In the genomic region with DNA sequence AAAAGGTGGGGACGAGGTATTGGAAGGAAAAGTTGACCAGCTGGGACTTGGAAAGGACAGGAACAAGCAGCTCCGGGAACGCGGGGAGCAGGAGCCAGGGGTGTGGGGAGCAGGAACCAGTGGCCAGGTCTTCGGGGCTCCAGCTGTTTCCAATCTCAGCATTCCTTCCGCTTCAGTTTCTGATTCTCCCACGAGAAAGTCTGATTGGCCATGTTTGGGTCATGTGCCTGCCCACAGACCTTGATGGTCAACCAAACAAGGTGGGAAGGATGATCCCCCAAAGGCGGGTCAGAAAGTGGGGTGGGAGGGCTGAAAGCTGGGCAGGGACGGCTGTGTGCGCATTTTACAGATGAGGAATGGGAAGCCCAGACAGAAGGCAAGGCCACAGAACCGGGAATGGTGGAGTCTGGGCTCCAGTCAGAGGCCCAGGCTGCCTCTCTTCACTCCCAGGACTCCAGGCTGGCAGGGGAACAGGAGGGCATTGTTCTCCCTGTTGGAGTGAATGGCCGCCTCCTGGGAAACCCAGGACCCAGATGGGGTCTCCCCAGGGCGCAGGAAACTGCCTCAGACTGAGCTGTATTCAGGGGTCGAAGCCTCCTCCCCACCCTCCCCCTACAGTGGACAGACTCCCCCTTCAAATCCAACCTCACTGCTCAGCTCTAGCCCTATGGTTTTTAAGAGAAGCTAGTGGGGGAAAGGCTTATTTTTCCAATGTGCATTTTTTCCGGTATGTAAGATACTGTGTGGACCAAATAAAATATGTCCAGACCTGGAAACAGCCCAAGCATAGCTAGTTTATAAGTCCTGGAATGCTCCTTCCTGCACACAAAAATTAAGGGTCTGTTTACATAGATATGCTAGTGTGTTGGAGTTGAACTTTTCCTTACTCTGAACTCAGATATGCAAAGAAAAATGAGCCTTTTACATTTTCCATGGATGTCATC, we compare ENCODE assay signal across 12 cellular contexts. TPM values are rescaled to one million over a fixed set of nuclear protein-coding genes. Genes with fewer than 3 reads are reported as not detected.
DNase-seq lines count a peak whose midpoint lies in the region; ATAC-seq, FAIRE-seq and TF ChIP-seq lines count a peak whose summit lies in the region.
"Had no signal": no experiment of that assay in that cellular context is flagged by ENCODE, and none has a peak within 500 bp of the region (broad histone marks: within the 10 kb centered on the region; RNA-seq: fewer than 3 reads in every experiment).

No MANE protein-coding gene starts in this region.

- H3K14ac ChIP-seq in H1 (ENCODE audit: insufficient read length), result no peak overlapping the region

- no peak overlapping the region; the same call in 1 of the 2 replicates for H2BK5ac ChIP-seq in H1 (ENCODE audit: low read depth, low read length)

- H3K4me2 ChIP-seq in H1 (ENCODE audit: insufficient read depth in 1 of 2, low read depth in 2 of 2, low read length in 2 of 2), result no peak overlapping the region

- H2AK5ac ChIP-seq in H1 (ENCODE audit: low read depth, low read length), result no peak overlapping the region

- CTCF ChIA-PET in H1 (lab: Charles Lee; ENCODE audit: partially characterized antibody), result interaction anchor here (0.5 to 11.2 kb wide), 11 partner anchors 11 to 872 kb away, joined by 3 to 88 read pairs (median 4); no protein-coding TSS in a partner anchor

- no peaks in the 10 kb centered on the region for H3K36me3 ChIP-seq in H1 (ENCODE audit: control insufficient read depth in 2 of 4, insufficient read depth in 4 of 4, low read length in 3 of 4)
- no peaks in the 10 kb centered on the region for H3K36me3 ChIP-seq in liver (ENCODE audit: control insufficient read depth in 4 of 4, insufficient read depth in 3 of 4, low read depth in 1 of 4, low read length in 3 of 4)
- H3K36me3 ChIP-seq in suprapubic skin, result no peaks in the 10 kb centered on the region
- H3K36me3 ChIP-seq: Peyer's patch had no signal

- no peak overlapping the region for H3K56ac ChIP-seq in H1 (replicated peaks; ENCODE audit: insufficient read length, low read depth, low read length)

- TF ChIP-seq CTCF in H1 (IDR thresholded peaks at IDR 0.05; ENCODE audit: control extremely low read depth in 1 of 3, insufficient read depth in 1 of 3, low read depth in 1 of 3, low read length in 3 of 3) (no peak), liver (IDR thresholded peaks at IDR 0.05; ENCODE audit: low read depth, low read length, missing input control) (no peak), suprapubic skin (IDR thresholded peaks at IDR 0.05) (no peak)

- no peak overlapping the region for H2BK15ac ChIP-seq in H1 (ENCODE audit: low read length)

- 0 out of 2 replicates have a peak overlapping the region, but pooled peaks have one; percentile 43 for H2BK20ac ChIP-seq in H1 (ENCODE audit: low read length)

- no peaks in the 10 kb centered on the region for H3K79me1 ChIP-seq in H1 (ENCODE audit: low read depth, low read length)

- H2BK120ac ChIP-seq in H1 (replicated peaks; ENCODE audit: low read depth, low read length), result no peak overlapping the region

- TF ChIP-seq POLR2A in H1 (IDR thresholded peaks at IDR 0.05; ENCODE audit: control extremely low read depth in 1 of 2, low read depth in 2 of 2, low read length in 2 of 2) (no peak), suprapubic skin (IDR thresholded peaks at IDR 0.05) (no peak)

- peak overlapping the region; percentile 92 for H2AFZ ChIP-seq in H1 (ENCODE audit: low read length)

- H4K8ac ChIP-seq in H1 (ENCODE audit: extremely low read depth, insufficient read depth, low read length), result peak overlapping the region; percentile 86

- POLR2A ChIA-PET in H1 (lab: Charles Lee; ENCODE audit: partially characterized antibody), result interaction anchor here (1.3 to 4.7 kb wide), 2 partner anchors 10 to 13 kb away, joined by 4 to 30 read pairs; no protein-coding TSS in a partner anchor

- 71% methylated on average over 14 of the region's 15 CpGs; no CpG with 5 or more reads in 1 of the 2 experiments for WGBS in H1 (ENCODE audit: extremely low coverage in 1 of 2, insufficient coverage in 1 of 2, insufficient read length in 1 of 2, insufficient replicate concordance in 2 of 2, low coverage in 1 of 2, low lambda C conversion rate in 2 of 2, missing lambda C conversion rate in 1 of 2), 2 experiments
- whole genome bisulfite sequencing in liver, result 86% methylated on average over 15 of the region's 15 CpGs
- 63% methylated on average over 15 of the region's 15 CpGs for WGBS in suprapubic skin

- no peak overlapping the region for H4K5ac ChIP-seq in H1 (ENCODE audit: insufficient read length, low read depth, low read length)

- DNase-seq in NCI-H226 (peak; percentile 2), H1 (ENCODE audit: low read depth in 1 of 2, low spot score in 2 of 2) (no peak), suprapubic skin (ENCODE audit: low spot score in 2 of 2) (peak in 1 of 2 donors; percentile 56), AML-193 (lab: John Stamatoyannopoulos, UW) (no peak), middle frontal gyrus (ENCODE audit: extremely low spot score, low spot score) (no peak), inferior parietal cortex (ENCODE audit: extremely low spot score) (no peak)
- DNase-seq: activated CD4-positive, CD25-positive, alpha-beta regulatory T cell; DMS153; Peyer's patch had no signal

- H3K4me3 ChIP-seq in H1 (ENCODE audit: extremely low read depth in 1 of 4, insufficient read depth in 2 of 4, low read depth in 3 of 4, low read length in 4 of 4) (no peak overlapping the region), liver (ENCODE audit: low read depth in 1 of 3, low read length in 3 of 3) (no peak overlapping the region), suprapubic skin (no peak overlapping the region)
- H3K4me3 ChIP-seq: K562, Peyer's patch had no signal

- H3K27me3 ChIP-seq in H1 (replicated peaks in 1 of 4; ENCODE audit: control insufficient read depth in 3 of 4, extremely low read depth in 1 of 4, insufficient read depth in 3 of 4, low read length in 3 of 4), result no peaks in the 10 kb centered on the region
- no peaks in the 10 kb centered on the region for H3K27me3 ChIP-seq in liver (ENCODE audit: control insufficient read depth in 4 of 4, insufficient read depth in 4 of 4, low read length in 3 of 4)
- H3K27me3 ChIP-seq in suprapubic skin, result no peaks in the 10 kb centered on the region
- H3K27me3 ChIP-seq: Peyer's patch had no signal

- TF ChIP-seq EP300 in H1 (IDR thresholded peaks at IDR 0.05; ENCODE audit: borderline replicate concordance in 1 of 2, low read depth in 2 of 2, low read length in 2 of 2) (no peak), suprapubic skin (IDR thresholded peaks at IDR 0.05) (no peak)

- no peak for FAIRE-seq in H1 (lab: Jason Lieb, UNC)
- FAIRE-seq: K562 had no signal

- H2BK12ac ChIP-seq in H1 (ENCODE audit: low read depth, low read length), result 0 out of 2 replicates have a peak overlapping the region, but pooled peaks have one; percentile 5

- H3K27ac ChIP-seq in H1 (ENCODE audit: low read depth, low read length) (no peak overlapping the region), liver (ENCODE audit: low read depth in 1 of 2, low read length in 2 of 2) (peak overlapping the region; percentile 14 to 52), suprapubic skin (peak overlapping the region; percentile 69)

- H3K23ac ChIP-seq in H1 (ENCODE audit: insufficient read length), result no peak overlapping the region

- no peak for ATAC-seq in HG03196 (IDR thresholded peaks at IDR 0.05; ENCODE audit: unreplicated experiment)
- ATAC-seq: K562 had no signal

- peak overlapping the region; percentile 53 for H3K18ac ChIP-seq in H1 (ENCODE audit: extremely low read depth, low read length)

- H3K9ac ChIP-seq in H1 (replicated peaks in 1 of 4; ENCODE audit: extremely low read depth in 1 of 4, low read depth in 3 of 4, low read length in 3 of 4), result no peak overlapping the region; a peak in 1 of 7 replicates
- no peak overlapping the region for H3K9ac ChIP-seq in liver (ENCODE audit: low read depth in 1 of 2, low read length in 2 of 2)

- no peak overlapping the region for H4K91ac ChIP-seq in H1 (replicated peaks; ENCODE audit: insufficient read length, low read length)

- H3K4ac ChIP-seq in H1 (replicated peaks; ENCODE audit: insufficient read length, low read depth, low read length), result no peak overlapping the region

- no peaks in the 10 kb centered on the region for H3K79me2 ChIP-seq in H1 (ENCODE audit: control insufficient read depth in 1 of 2, insufficient read depth in 2 of 2, low read length in 2 of 2)

- H3K23me2 ChIP-seq in H1 (ENCODE audit: low read depth, low read length), result no peaks in the 10 kb centered on the region

- H4K20me1 ChIP-seq in H1 (replicated peaks in 1 of 2; ENCODE audit: control insufficient read depth in 1 of 2, insufficient read depth in 2 of 2, low read length in 2 of 2), result no peaks in the 10 kb centered on the region

- TF ChIP-seq RAD21 in H1 (IDR thresholded peaks at IDR 0.05 in 1 of 2, conservative IDR thresholded peaks at IDR 0.05 in 1 of 2; ENCODE audit: low read depth in 2 of 2, low read length in 2 of 2), result no peak
- no peak for TF ChIP-seq RAD21 in liver (IDR thresholded peaks at IDR 0.05)

- H3K4me1 ChIP-seq in H1 (replicated peaks in 1 of 4; ENCODE audit: control insufficient read depth in 3 of 4, insufficient read depth in 4 of 4, low read length in 3 of 4) (peaks cover 0 to 6% (median 4%) of the 10 kb centered on the region in 4 experiments; a peak in 5 of 7 replicates), liver (ENCODE audit: control insufficient read depth in 4 of 4, insufficient read depth in 4 of 4, low read length in 3 of 4) (peaks cover 8 to 22% (median 20%) of the 10 kb centered on the region in 4 donors), suprapubic skin (peaks cover 23% of the 10 kb centered on the region)

- peaks cover 3 to 4% of the 10 kb centered on the region in 2 experiments; a peak in 3 of 4 replicates for H3K9me3 ChIP-seq in H1 (ENCODE audit: insufficient read depth in 2 of 2, low read depth in 1 of 2, low read length in 1 of 2)
- peaks cover 0 to 3% (median under 1%) of the 10 kb centered on the region in 4 donors for H3K9me3 ChIP-seq in liver (ENCODE audit: control insufficient read depth in 4 of 4, low read length in 3 of 4)
- H3K9me3 ChIP-seq in suprapubic skin, result no peaks in the 10 kb centered on the region
- H3K9me3 ChIP-seq: Peyer's patch had no signal

TF ChIP-seq in H1, 55 proteins besides CTCF, POLR2A, EP300 and RAD21 (continues in another document):
- no peak for TF ChIP-seq TEAD4 (IDR thresholded peaks at IDR 0.05; ENCODE audit: low read depth, low read length)

RNA-seq across cellular contexts. Expression of gene PTGIS, which starts 12.2 kb away (rescaled TPM):
- total RNA-seq in H1 (2021; fragmentation: NEBNext Ultra II Directional; extraction: Animal tissue kit (Norgen Biotek cat#: 25700)), result 35.5 and 40.2 TPM in 2 replicates
- 29.9 and 44.0 TPM in 2 replicates for polyA plus RNA-seq in H1 (2011; rRNA removed)
- 29.9 TPM for polyA plus RNA-seq in H1 (2011; cell fraction: cytosol; rRNA removed)
- 37.9 TPM for polyA plus RNA-seq in H1 (2011; cell fraction: nucleus; rRNA removed)
- polyA plus RNA-seq in H1 (2012, experiment 1 of 2), result 22.4 to 30.7 TPM (median 23.3 TPM) in 4 replicates
- polyA plus RNA-seq in H1 (2012, experiment 2 of 2), result 22.9 TPM
- polyA plus RNA-seq in H1 (2013, experiment 1 of 2), result 23.7 TPM
- 26.0 TPM for polyA plus RNA-seq in H1 (2013, experiment 2 of 2)
- 34.2 and 40.8 TPM in 2 replicates for polyA minus RNA-seq in H1 (2011; rRNA and poly(A)+ RNA removed)
- polyA minus RNA-seq in H1 (2011; cell fraction: cytosol; rRNA and poly(A)+ RNA removed), result 28.5 TPM
- polyA minus RNA-seq in H1 (2011; cell fraction: nucleus; rRNA and poly(A)+ RNA removed), result 16.2 TPM
- 1 to 10 TPM; 2.4 to 6.3 TPM for total RNA-seq in liver
- polyA plus RNA-seq in liver, result 1 to 10 TPM; 2.2 to 5.2 TPM
- 10 to 100 TPM in 1 of 4 donors, 1 to 10 TPM in 3; 4.3 to 14.4 (median 7.0) TPM for total RNA-seq in suprapubic skin
- total RNA-seq: K562 had no signal
- polyA plus RNA-seq: K562 had no signal
